ENCODE assay signal across 14 cellular contexts in the genomic region with DNA sequence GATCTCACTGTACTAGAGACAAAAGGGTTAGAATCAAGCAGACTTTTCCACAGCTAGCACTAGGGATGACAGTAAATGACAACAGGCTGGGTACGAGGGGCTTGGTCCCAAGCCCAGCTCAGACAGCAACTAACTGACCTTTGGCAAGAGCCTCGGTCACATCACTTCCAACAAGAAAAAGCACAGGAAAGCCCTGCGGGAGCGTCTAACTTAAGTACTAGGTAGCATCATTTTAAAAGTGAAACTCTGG. TPM values are rescaled to one million over a fixed set of nuclear protein-coding genes. Genes with fewer than 3 reads are reported as not detected.
DNase-seq lines count a peak whose midpoint lies in the region; ATAC-seq and TF ChIP-seq lines count a peak whose summit lies in the region.
"Had no signal": no experiment of that assay in that cellular context is flagged by ENCODE, and none has a peak within 500 bp of the region (broad histone marks: within the 10 kb centered on the region; RNA-seq: fewer than 3 reads in every experiment).

No MANE protein-coding gene starts in this region.

- ATAC-seq in lower lobe of right lung, result no peak
- ATAC-seq: activated CD4-positive, CD25-positive, alpha-beta regulatory T cell treated with anti-CD3 and anti-CD28 coated beads, Interleukin-2, amount 50 U/mL, for 24 hours had no signal

- no peaks in the 10 kb centered on the region for H3K9me2 ChIP-seq in MM.1S (replicated peaks; ENCODE audit: insufficient read depth, low read length)

- DNase-seq in MM.1S (no peak), colonic mucosa (no peak), lower lobe of right lung (peak; percentile 2), testis (no peak), NCI-H2107 (lab: John Stamatoyannopoulos, UW) (no peak), HT-29 (ENCODE audit: low spot score) (no peak), SIG-M5 (lab: John Stamatoyannopoulos, UW) (no peak), NAMALWA (ENCODE audit: low spot score) (no peak)
- DNase-seq: activated naive CD4-positive, alpha-beta T cell treated with anti-CD3 and anti-CD28 coated beads for 36 hours; DND-41; effector CD8-positive, alpha-beta T cell had no signal

- H3K9ac ChIP-seq in MM.1S (ENCODE audit: low read length) (peak overlapping the region; percentile 30; the same call in 1 of the 2 replicates), colonic mucosa (ENCODE audit: low read depth in 2 of 2, low read length in 2 of 2) (peak overlapping the region; percentile 48 to 92)

- no peak for TF ChIP-seq POLR2A in testis (IDR thresholded peaks at IDR 0.05)

- no peaks in the 10 kb centered on the region for H3K9me3 ChIP-seq in MM.1S (replicated peaks; ENCODE audit: insufficient read depth, low read length)
- no peaks in the 10 kb centered on the region for H3K9me3 ChIP-seq in colonic mucosa
- H3K9me3 ChIP-seq in lower lobe of right lung, result no peaks in the 10 kb centered on the region
- H3K9me3 ChIP-seq in testis, result no peaks in the 10 kb centered on the region

- WGBS in testis, 2 donors, result 33 to 44% methylated on average over 4 of the region's 4 CpGs

- H4K20me1 ChIP-seq in MM.1S (ENCODE audit: insufficient read depth, low read length), result no peaks in the 10 kb centered on the region

- no peaks in the 10 kb centered on the region for H3K27me3 ChIP-seq in MM.1S (replicated peaks; ENCODE audit: insufficient read depth, low read length)
- H3K27me3 ChIP-seq in colonic mucosa, result no peaks in the 10 kb centered on the region
- no peaks in the 10 kb centered on the region for H3K27me3 ChIP-seq in lower lobe of right lung (ENCODE audit: low read depth)
- no peaks in the 10 kb centered on the region for H3K27me3 ChIP-seq in testis

- intact Hi-C loops in colonic mucosa (cut with DNase I), result loop anchor here (5.0 kb wide), 1 partner anchor 100 kb away; no protein-coding TSS in a partner anchor
- intact Hi-C loops in lower lobe of right lung (cut with DNase I), result no loop called here
- intact Hi-C loops in testis (cut with DNase I; ENCODE audit: low total_unique reads), result no loop called here

- no peaks in the 10 kb centered on the region for H3K79me2 ChIP-seq in MM.1S (ENCODE audit: low read length)

- H3K4me2 ChIP-seq in MM.1S (ENCODE audit: low read depth, low read length), result peak overlapping the region; percentile 87

- peaks cover 12% of the 10 kb centered on the region for H3K4me1 ChIP-seq in MM.1S (ENCODE audit: low read length)
- H3K4me1 ChIP-seq in colonic mucosa, result peaks cover 36% of the 10 kb centered on the region
- H3K4me1 ChIP-seq in lower lobe of right lung, result peaks cover 53% of the 10 kb centered on the region
- H3K4me1 ChIP-seq in testis, result peaks cover 22% of the 10 kb centered on the region

- peak overlapping the region; percentile 67 for H2AFZ ChIP-seq in MM.1S (ENCODE audit: low read length)

- H3K36me3 ChIP-seq in MM.1S (replicated peaks; ENCODE audit: insufficient read depth, low read length) (no peaks in the 10 kb centered on the region), colonic mucosa (no peaks in the 10 kb centered on the region), lower lobe of right lung (no peaks in the 10 kb centered on the region), testis (ENCODE audit: low read depth, missing control alignments) (no peaks in the 10 kb centered on the region)

- H3F3A ChIP-seq in MM.1S (ENCODE audit: insufficient read depth, low read length), result no peaks in the 10 kb centered on the region

- TF ChIP-seq CTCF in MM.1S (IDR thresholded peaks at IDR 0.05; ENCODE audit: low read length) (no peak), colonic mucosa (IDR thresholded peaks at IDR 0.05) (no peak), lower lobe of right lung (IDR thresholded peaks at IDR 0.05) (no peak), testis (IDR thresholded peaks at IDR 0.05) (no peak)

- H3K27ac ChIP-seq in MM.1S (ENCODE audit: low read length) (no peak overlapping the region), colonic mucosa (peak overlapping the region; percentile 93), lower lobe of right lung (peak overlapping the region; percentile 89), testis (peak overlapping the region; percentile 22 to 74)

- H3K4me3 ChIP-seq in MM.1S (ENCODE audit: low read length) (peak overlapping the region; percentile 26; the same call in 1 of the 2 replicates), colonic mucosa (no peak overlapping the region), lower lobe of right lung (peak overlapping the region; percentile 27), testis (no peak overlapping the region)

RNA-seq across cellular contexts. Expression of a gene that starts 22.8 kb away (rescaled TPM):
- under 1 TPM; 0.11 to 0.40 TPM for total RNA-seq in colonic mucosa
- total RNA-seq in lower lobe of right lung, result not detected
- under 1 TPM; 0.19 to 0.63 TPM for total RNA-seq in testis
- polyA plus RNA-seq in testis (ENCODE audit: insufficient read depth, low read depth, low replicate concordance), result 1.5 TPM
- total RNA-seq in HT-29 (2014; rRNA removed; shearing (Covaris generic)), result not detected in 2 replicates
- total RNA-seq: activated naive CD4-positive, alpha-beta T cell treated with anti-CD3 and anti-CD28 coated beads for 36 hours; renal cortical epithelial cell had no signal
- polyA plus RNA-seq: IgD-negative memory B cell had no signal

RNA-seq across cellular contexts. Expression of a gene that starts 48.2 kb away (rescaled TPM):
- total RNA-seq in colonic mucosa, result not detected
- not detected for total RNA-seq in lower lobe of right lung
- total RNA-seq in testis, result under 1 TPM in 1 of 2 donors, not detected in 1; 0.50 TPM
- not detected for polyA plus RNA-seq in testis (ENCODE audit: insufficient read depth, low read depth, low replicate concordance)
- 0.71 and 1.7 TPM in 2 replicates for total RNA-seq in HT-29 (2014; rRNA removed; shearing (Covaris generic))
- total RNA-seq: activated naive CD4-positive, alpha-beta T cell treated with anti-CD3 and anti-CD28 coated beads for 36 hours; renal cortical epithelial cell had no signal
- polyA plus RNA-seq: IgD-negative memory B cell had no signal

Comparison
In these comparisons a context has a peak if more than half of its experiments do, and no peak if none do; other contexts are left out.
1. H3K4me3 ChIP-seq: peak in MM.1S (single experiment) and lower lobe of right lung (single experiment); none in colonic mucosa (single experiment) and testis (0 of 2).